10 cellular contexts compared by ENCODE assay signal in genomic region chr3:171028779-171029232, GRCh38. TPM values are rescaled to one million over a fixed set of nuclear protein-coding genes. Genes with fewer than 3 reads are reported as not detected.
DNase-seq lines count a peak whose midpoint lies in the region; ATAC-seq, FAIRE-seq and TF ChIP-seq lines count a peak whose summit lies in the region.
"Had no signal": no experiment of that assay in that cellular context is flagged by ENCODE, and none has a peak within 500 bp of the region (broad histone marks: within the 10 kb centered on the region; RNA-seq: fewer than 3 reads in every experiment).

No MANE protein-coding gene starts in this region.

- H3K27me3 Mint-ChIP-seq in activated naive CD8-positive, alpha-beta T cell treated with anti-CD3 and anti-CD28 coated beads, Interleukin-2, amount 50 U/mL, for 24 hours: peaks cover 26% of the 10 kb centered on the region

- no peaks in the 10 kb centered on the region for H3K36me3 Mint-ChIP-seq in activated naive CD8-positive, alpha-beta T cell treated with anti-CD3 and anti-CD28 coated beads, Interleukin-2, amount 50 U/mL, for 24 hours (ENCODE audit: low read depth)

- H3K4me1 ChIP-seq in iPS-15b (ENCODE audit: control insufficient read depth, insufficient read depth, low read length) (peaks cover 4% of the 10 kb centered on the region), small intestine (ENCODE audit: control insufficient read depth in 2 of 2, insufficient read depth in 1 of 2, low read depth in 1 of 2, low read length in 1 of 2) (peaks cover 0 to 4% of the 10 kb centered on the region in 2 donors)

- no peaks in the 10 kb centered on the region for H3K9me3 Mint-ChIP-seq in activated naive CD8-positive, alpha-beta T cell treated with anti-CD3 and anti-CD28 coated beads, Interleukin-2, amount 50 U/mL, for 24 hours
- H3K9me3 Mint-ChIP-seq: dendritic cell treated with granulocyte-macrophage colony-stimulating factor and Interleukin-4, amounts not matched to agents 40 ng/mL and 50 ng/mL, for 4 days had no signal

- 27 to 50% (median 46%) methylated on average over 8 of the region's 8 CpGs for WGBS in small intestine, 3 donors

- no peak for TF ChIP-seq POLR2A in H54 (IDR thresholded peaks at IDR 0.05; ENCODE audit: low read depth, low read length)

- no peak for ATAC-seq in activated naive CD8-positive, alpha-beta T cell treated with anti-CD3 and anti-CD28 coated beads, Interleukin-2, amount 50 U/mL, for 24 hours
- ATAC-seq: HCT116 had no signal

- H3K4me1 Mint-ChIP-seq in activated naive CD8-positive, alpha-beta T cell treated with anti-CD3 and anti-CD28 coated beads, Interleukin-2, amount 50 U/mL, for 24 hours: no peaks in the 10 kb centered on the region

- H3K36me3 ChIP-seq in iPS-15b (ENCODE audit: control insufficient read depth, insufficient read depth, low read length) (no peaks in the 10 kb centered on the region), small intestine (ENCODE audit: control insufficient read depth in 2 of 2, insufficient read depth in 2 of 2, low read length in 2 of 2) (no peaks in the 10 kb centered on the region)

- H3K27me3 ChIP-seq in iPS-15b (ENCODE audit: control insufficient read depth, insufficient read depth, low read length) (peaks cover 36% of the 10 kb centered on the region), small intestine (ENCODE audit: control insufficient read depth in 2 of 2, insufficient read depth in 2 of 2, low read length in 2 of 2) (peaks cover 0 to 4% of the 10 kb centered on the region in 2 donors)

- no peak overlapping the region for H3K9ac ChIP-seq in iPS-15b (ENCODE audit: low read depth, low read length)

- peak overlapping the region; percentile 18 to 84 for H3K27ac ChIP-seq in small intestine (ENCODE audit: low read depth in 1 of 2, low read length in 1 of 2)

- H3K4me3 ChIP-seq in iPS-15b (ENCODE audit: low read depth, low read length): peak overlapping the region; percentile 50
- H3K4me3 ChIP-seq in small intestine (ENCODE audit: low read depth in 1 of 2, low read length in 2 of 2): peak overlapping the region in 1 of 2 donors; percentile 37

- FAIRE-seq in H54 (lab: Jason Lieb, UNC): peak; percentile 52
- FAIRE-seq in small intestine (lab: Jason Lieb, UNC): no peak

- H3K9me3 ChIP-seq in iPS-15b (ENCODE audit: control insufficient read depth, insufficient read depth, low read length) (no peaks in the 10 kb centered on the region), small intestine (ENCODE audit: control insufficient read depth, low read depth) (no peaks in the 10 kb centered on the region)

- DNase-seq in H54 (ENCODE audit: insufficient read length, low spot score): peak; percentile 36
- DNase-seq in astrocyte of the hippocampus (ENCODE audit: low read depth, low spot score): peak; percentile 89
- DNase-seq in small intestine: peak; percentile 39
- DNase-seq in DMS114 treated with DMSO at 0.1 percent for 48 hours (lab: John Stamatoyannopoulos, UW; ENCODE audit: unreplicated experiment): no peak
- no peak for DNase-seq in MV-4-11 (lab: John Stamatoyannopoulos, UW)
- DNase-seq in superior temporal gyrus (ENCODE audit: extremely low spot score): no peak
- no peak for DNase-seq in activated naive CD8-positive, alpha-beta T cell treated with anti-CD3 and anti-CD28 coated beads, Interleukin-2, amount 50 U/mL, for 24 hours

- H3K27ac Mint-ChIP-seq in activated naive CD8-positive, alpha-beta T cell treated with anti-CD3 and anti-CD28 coated beads, Interleukin-2, amount 50 U/mL, for 24 hours: no peak overlapping the region
- H3K27ac Mint-ChIP-seq: dendritic cell treated with granulocyte-macrophage colony-stimulating factor and Interleukin-4, amounts not matched to agents 40 ng/mL and 50 ng/mL, for 4 days had no signal

- no peak overlapping the region for H3K4me3 Mint-ChIP-seq in activated naive CD8-positive, alpha-beta T cell treated with anti-CD3 and anti-CD28 coated beads, Interleukin-2, amount 50 U/mL, for 24 hours
- H3K4me3 Mint-ChIP-seq: dendritic cell treated with granulocyte-macrophage colony-stimulating factor and Interleukin-4, amounts not matched to agents 40 ng/mL and 50 ng/mL, for 4 days had no signal

RNA-seq across cellular contexts. Expression of gene SLC2A2, which starts 2.3 kb away (rescaled TPM):
- 10 to 100 TPM; 24.6 to 74.9 (median 58.9) TPM for polyA plus RNA-seq in small intestine

Comparison
In these comparisons a context has a peak if more than half of its experiments do, and no peak if none do; other contexts are left out.
1. DNase-seq: peak in H54 (single experiment), astrocyte of the hippocampus (single experiment) and small intestine (single experiment); none in DMS114 treated with DMSO at 0.1 percent for 48 hours (single experiment), MV-4-11 (single experiment), superior temporal gyrus (single experiment) and activated naive CD8-positive, alpha-beta T cell treated with anti-CD3 and anti-CD28 coated beads, Interleukin-2, amount 50 U/mL, for 24 hours (single experiment).